In the genomic region with DNA sequence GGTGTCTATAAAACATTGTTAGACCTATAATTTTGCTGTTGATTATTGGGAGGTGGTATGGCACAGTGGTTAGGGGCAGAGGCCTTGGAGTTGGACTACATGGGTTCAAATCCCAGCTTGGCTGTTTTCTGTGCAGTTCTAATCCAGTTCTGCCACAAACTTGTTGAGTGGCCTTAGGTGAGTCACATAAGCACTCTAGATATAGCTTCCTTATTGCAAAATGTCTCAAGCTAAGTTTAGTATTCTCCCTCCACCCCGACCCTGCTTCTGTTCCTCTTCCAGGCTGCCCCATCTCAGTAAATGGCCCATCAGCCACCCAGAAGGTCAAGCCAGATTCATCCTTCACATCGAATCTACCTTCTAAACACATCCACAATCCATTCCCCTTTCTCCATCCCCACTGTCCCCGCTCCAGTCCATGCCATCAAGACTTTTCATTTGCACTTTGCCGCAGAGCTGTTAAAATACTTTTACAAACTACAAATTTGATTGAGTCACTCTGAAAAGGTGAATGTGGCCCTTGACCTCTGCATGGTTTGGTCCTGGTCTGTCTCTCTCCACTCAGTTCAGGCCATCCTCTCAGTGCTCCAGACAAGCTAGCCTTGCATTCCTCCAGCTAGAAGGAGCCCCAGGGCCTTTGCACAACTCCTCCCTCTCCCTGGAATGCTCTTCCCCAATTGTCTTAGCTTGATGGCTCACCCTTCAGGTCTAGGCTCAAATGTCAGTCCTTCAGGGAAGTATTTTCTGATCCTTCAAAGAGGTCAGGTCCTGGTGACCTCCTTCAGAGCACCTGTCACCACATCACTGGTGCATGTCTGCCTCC, we compare ENCODE assay signal across 1 cellular context.
TF ChIP-seq lines count a peak whose summit lies in the region.

No MANE protein-coding gene starts in this region.

TF ChIP-seq in liver, 16 proteins besides CTCF, POLR2A, EP300 and RAD21 (continued from another document):
- TF ChIP-seq, protein P1, sequence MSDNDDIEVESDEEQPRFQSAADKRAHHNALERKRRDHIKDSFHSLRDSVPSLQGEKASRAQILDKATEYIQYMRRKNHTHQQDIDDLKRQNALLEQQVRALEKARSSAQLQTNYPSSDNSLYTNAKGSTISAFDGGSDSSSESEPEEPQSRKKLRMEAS (IDR thresholded peaks at IDR 0.05): no peak
- TF ChIP-seq EGR1 (IDR thresholded peaks at IDR 0.05; ENCODE audit: low read depth in 2 of 2): no peak
- TF ChIP-seq HNF4G (IDR thresholded peaks at IDR 0.05): no peak
TF ChIP-seq in liver: peak in this region for 0.
